20 cellular contexts compared by ENCODE assay signal in the genomic region with DNA sequence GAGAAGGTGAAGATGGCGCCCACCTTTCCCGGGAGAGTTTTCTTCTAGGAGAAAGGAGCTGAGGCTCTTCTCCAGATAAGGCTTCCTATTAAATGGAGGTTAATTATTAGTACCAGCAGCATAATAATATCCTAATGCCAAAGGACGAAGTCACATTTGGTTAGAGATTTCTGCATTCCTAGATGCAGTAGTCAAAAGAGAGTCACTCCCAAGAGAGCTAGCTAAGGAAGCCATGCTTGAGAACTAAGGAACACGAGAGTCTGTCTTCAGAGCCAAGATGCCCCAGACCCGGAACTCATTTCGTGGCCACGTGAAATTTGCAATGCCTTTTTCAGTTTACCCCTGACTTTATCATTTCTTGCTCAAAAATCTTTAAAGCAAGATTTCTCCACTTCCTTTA.
"Had no signal": no experiment of that assay in that cellular context is flagged by ENCODE, and none has a peak within 500 bp of the region (broad histone marks: within the 10 kb centered on the region; RNA-seq: fewer than 3 reads in every experiment).

No MANE protein-coding gene starts in this region.

- FAIRE-seq: kidney had no signal

- DNase-seq: activated CD4-positive, alpha-beta T cell treated with anti-CD3 and anti-CD28 coated beads, Interleukin-2, amount 50 U/mL, for 1 hour; activated CD4-positive, CD25-positive, alpha-beta regulatory T cell treated with anti-CD3 and anti-CD28 coated beads, Interleukin-2, amount 50 U/mL, for 72 hours; activated CD8-positive, alpha-beta T cell treated with anti-CD3 and anti-CD28 coated beads, Interleukin-2, amount 10 ng/mL, durations not matched to agents 7 days and 5 days; activated gamma-delta T cell; activated naive CD4-positive, alpha-beta T cell treated with anti-CD3 and anti-CD28 coated beads, Interleukin-2, amount 50 U/mL, for 16 hours; cerebellar nuclear complex; kidney; left ventricle myocardium inferior; naive thymus-derived CD8-positive, alpha-beta T cell; stimulated activated CD4-positive, alpha-beta T cell treated with anti-CD3 and anti-CD28 coated beads, Interleukin-4, amount 100 ng/mL, for 4 hours; stimulated activated naive CD8-positive, alpha-beta T cell treated with anti-CD3 and anti-CD28 coated beads, Interleukin-15, Interleukin-2, amounts not matched to agents 100 U/mL and 50 U/mL, for 24 hours; T-cell; upper lobe of left lung; WERI-Rb-1 had no signal

- ATAC-seq: activated CD8-positive, alpha-beta T cell treated with anti-CD3 and anti-CD28 coated beads, Interleukin-2, amount 10 ng/mL, durations not matched to agents 7 days and 5 days; foreskin keratinocyte; naive thymus-derived CD8-positive, alpha-beta T cell; stimulated activated naive CD8-positive, alpha-beta T cell treated with anti-CD3 and anti-CD28 coated beads, Interleukin-15, Interleukin-2, amounts not matched to agents 100 U/mL and 50 U/mL, for 24 hours; T-cell had no signal

- H3K9me3 Mint-ChIP-seq: mesothelial cell of epicardium; naive thymus-derived CD8-positive, alpha-beta T cell; T-cell; T-helper 2 cell treated with Interferon-gamma antibody and Interleukin-4, amounts not matched to agents 5 μg/mL and 100 μg/mL, for 36 hours had no signal

- H3K27ac ChIP-seq: ascending aorta, coronary artery, foreskin keratinocyte, left ventricle myocardium inferior, upper lobe of left lung, WERI-Rb-1 had no signal

- H3K4me3 ChIP-seq: ascending aorta, coronary artery, left ventricle myocardium inferior, upper lobe of left lung had no signal

- H3K27me3 ChIP-seq: ascending aorta, foreskin keratinocyte, upper lobe of left lung had no signal

- H3K9me3 ChIP-seq: ascending aorta, left ventricle myocardium inferior, upper lobe of left lung had no signal

- H3K27ac Mint-ChIP-seq: activated CD8-positive, alpha-beta T cell treated with anti-CD3 and anti-CD28 coated beads, Interleukin-2, amount 10 ng/mL, durations not matched to agents 7 days and 5 days; activated T-helper 1 cell treated with anti-CD3 and anti-CD28 coated beads, Interleukin-12 subunit alpha, Interleukin-12 subunit beta, Interleukin-2, Interleukin-4 antibody, amounts not matched to agents 30 ng/mL and 10 ng/mL and 1 ng/mL, durations not matched to agents 14 hours and 24 hours and 36 hours; mesothelial cell of epicardium; naive thymus-derived CD8-positive, alpha-beta T cell; T-cell; T-helper 2 cell treated with Interferon-gamma antibody and Interleukin-4, amounts not matched to agents 5 μg/mL and 100 μg/mL, for 36 hours had no signal

- H3K4me3 Mint-ChIP-seq: activated CD8-positive, alpha-beta T cell treated with anti-CD3 and anti-CD28 coated beads, Interleukin-2, amount 10 ng/mL, durations not matched to agents 7 days and 5 days; activated T-helper 1 cell treated with anti-CD3 and anti-CD28 coated beads, Interleukin-12 subunit alpha, Interleukin-12 subunit beta, Interleukin-2, Interleukin-4 antibody, amounts not matched to agents 30 ng/mL and 10 ng/mL and 1 ng/mL, durations not matched to agents 14 hours and 24 hours and 36 hours; mesothelial cell of epicardium; naive thymus-derived CD8-positive, alpha-beta T cell; T-cell; T-helper 2 cell treated with Interferon-gamma antibody and Interleukin-4, amounts not matched to agents 5 μg/mL and 100 μg/mL, for 36 hours had no signal

- H3K36me3 Mint-ChIP-seq: mesothelial cell of epicardium; naive thymus-derived CD8-positive, alpha-beta T cell had no signal

- H3K36me3 ChIP-seq: ascending aorta, left ventricle myocardium inferior, upper lobe of left lung, WERI-Rb-1 had no signal

- H3K4me1 ChIP-seq: ascending aorta, foreskin keratinocyte, upper lobe of left lung had no signal
